1 cellular context compared by ENCODE assay signal in genomic region chr12:90390947-90391346, GRCh38.
TF ChIP-seq lines count a peak whose summit lies in the region.

No MANE protein-coding gene starts in this region.

TF ChIP-seq in A549, 52 proteins besides CTCF, POLR2A, EP300 and RAD21 (continued from another document):
- no peak for TF ChIP-seq PBX3 (IDR thresholded peaks at IDR 0.05)
